In the genomic region with DNA sequence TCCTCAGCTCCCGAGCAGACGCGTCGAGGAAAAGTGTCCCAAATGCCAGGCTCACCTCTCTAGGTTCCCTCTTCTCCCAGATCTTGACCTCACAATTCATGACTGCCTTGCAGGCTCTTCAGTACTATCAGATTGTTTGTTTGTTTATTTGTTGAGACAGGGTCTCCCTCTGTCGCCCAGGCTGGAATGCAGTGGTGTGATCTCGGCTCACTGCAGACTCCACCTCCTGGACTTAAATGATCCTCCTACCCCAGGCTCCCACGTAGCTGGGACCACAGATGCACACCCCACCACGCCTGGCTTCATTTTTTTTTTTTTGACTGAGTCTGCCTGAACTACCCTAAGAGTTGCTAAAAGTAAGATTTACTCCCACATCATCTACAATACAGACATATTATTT, we compare ENCODE assay signal across 16 cellular contexts. TPM values are rescaled to one million over a fixed set of nuclear protein-coding genes. Genes with fewer than 3 reads are reported as not detected.
"Had no signal": no experiment of that assay in that cellular context is flagged by ENCODE, and none has a peak within 500 bp of the region (broad histone marks: within the 10 kb centered on the region; RNA-seq: fewer than 3 reads in every experiment).

No MANE protein-coding gene starts in this region.

- H3K4me3 Mint-ChIP-seq: activated CD4-positive, alpha-beta T cell treated with anti-CD3 and anti-CD28 coated beads, Interleukin-2, amount 10 ng/mL, durations not matched to agents 7 days and 5 days; activated T-helper 1 cell treated with anti-CD3 and anti-CD28 coated beads, Interleukin-12 subunit alpha, Interleukin-12 subunit beta, Interleukin-2, Interleukin-4 antibody, amounts not matched to agents 30 ng/mL and 10 ng/mL and 1 ng/mL, durations not matched to agents 14 hours and 24 hours and 36 hours; memory B cell had no signal

- DNase-seq: activated CD4-positive, alpha-beta T cell treated with anti-CD3 and anti-CD28 coated beads, Interleukin-2, amount 10 ng/mL, durations not matched to agents 7 days and 5 days; activated naive CD4-positive, alpha-beta T cell; kidney; left ventricle myocardium superior; ovary; stimulated activated naive CD4-positive, alpha-beta T cell; T-helper 2 cell; transverse colon had no signal

- ATAC-seq: left ventricle myocardium superior had no signal

- H3K36me3 Mint-ChIP-seq: memory B cell had no signal

- H3K27ac Mint-ChIP-seq: activated CD4-positive, alpha-beta T cell treated with anti-CD3 and anti-CD28 coated beads, Interleukin-2, amount 10 ng/mL, durations not matched to agents 7 days and 5 days; activated T-helper 1 cell treated with anti-CD3 and anti-CD28 coated beads, Interleukin-12 subunit alpha, Interleukin-12 subunit beta, Interleukin-2, Interleukin-4 antibody, amounts not matched to agents 30 ng/mL and 10 ng/mL and 1 ng/mL, durations not matched to agents 14 hours and 24 hours and 36 hours; memory B cell had no signal

- H3K27ac ChIP-seq: esophagus muscularis mucosa, hepatocyte, ovary, transverse colon had no signal

- H3K9me3 Mint-ChIP-seq: activated CD4-positive, alpha-beta T cell treated with anti-CD3 and anti-CD28 coated beads, Interleukin-2, amount 10 ng/mL, durations not matched to agents 7 days and 5 days had no signal

RNA-seq across cellular contexts. Expression of gene TMEM235, which starts 15.9 kb away (rescaled TPM):
- total RNA-seq: activated CD4-positive, alpha-beta T cell treated with anti-CD3 and anti-CD28 coated beads, Interleukin-2, amount 10 ng/mL, durations not matched to agents 7 days and 5 days; activated CD8-positive, alpha-beta memory T cell treated with anti-CD3 and anti-CD28 coated beads for 36 hours; activated T-helper 1 cell treated with anti-CD3 and anti-CD28 coated beads, Interleukin-12 subunit alpha, Interleukin-12 subunit beta, Interleukin-2, Interleukin-4 antibody, amounts not matched to agents 30 ng/mL and 10 ng/mL and 1 ng/mL, durations not matched to agents 14 hours and 24 hours and 36 hours; astrocyte; chondrocyte; esophagus muscularis mucosa; kidney; left ventricle myocardium superior; ovary; subcutaneous adipose tissue; transverse colon had no signal
